ENCODE assay signal across 8 cellular contexts in the genomic region with DNA sequence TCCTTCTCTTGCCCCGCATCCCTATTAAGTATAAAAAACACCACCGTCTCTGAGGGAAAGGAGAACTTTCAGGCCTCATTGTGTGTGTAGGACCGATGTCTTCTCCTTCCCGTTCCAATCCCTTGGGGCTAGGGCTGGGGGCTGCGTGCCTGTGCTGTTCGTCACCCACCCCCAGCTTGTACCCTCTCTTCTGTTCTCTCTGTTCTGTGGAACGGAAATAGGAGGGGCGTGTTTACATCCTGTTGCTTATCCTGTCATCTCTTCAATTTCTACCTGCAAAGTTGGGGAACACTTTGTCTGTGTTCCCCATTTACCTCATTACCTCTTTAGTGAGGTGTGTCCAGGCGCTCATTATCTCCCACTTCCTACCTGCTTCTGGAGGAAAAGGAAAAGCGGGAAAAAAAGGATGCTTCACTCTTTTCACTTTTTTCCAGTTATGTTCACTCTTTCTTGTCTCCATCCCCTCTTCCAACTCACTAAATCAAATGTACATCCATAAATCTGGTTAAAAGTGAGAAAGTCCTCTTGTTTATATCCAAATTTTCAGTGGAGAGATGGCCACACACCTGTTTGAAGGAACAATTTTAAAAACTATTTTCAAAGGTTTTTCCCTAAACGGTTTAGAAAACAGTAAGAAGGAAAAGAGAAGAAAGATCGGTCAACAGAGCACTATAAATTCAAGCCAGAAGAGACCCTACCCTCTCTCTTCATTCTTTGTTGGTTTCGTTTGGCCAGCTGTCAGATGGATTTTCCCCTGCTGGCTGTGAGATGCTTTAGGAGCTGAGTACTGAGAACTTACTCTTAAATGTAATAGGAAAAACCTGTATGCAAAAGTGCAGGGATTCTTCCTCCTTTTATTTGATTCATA. TPM values are rescaled to one million over a fixed set of nuclear protein-coding genes. Genes with fewer than 3 reads are reported as not detected.
A peak's percentile ranks its signal among the peaks of the same experiment; 100 is the strongest.
DNase-seq lines count a peak whose midpoint lies in the region; ATAC-seq, FAIRE-seq and TF ChIP-seq lines count a peak whose summit lies in the region.

No MANE protein-coding gene starts in this region.

- no peaks in the 10 kb centered on the region for H3K9me3 Mint-ChIP-seq in activated CD4-positive, alpha-beta T cell treated with anti-CD3 and anti-CD28 coated beads, Interleukin-2, amount 10 ng/mL, durations not matched to agents 7 days and 5 days
- H3K9me3 Mint-ChIP-seq in naive B cell = no peaks in the 10 kb centered on the region

- H3K18ac ChIP-seq in H1 (ENCODE audit: extremely low read depth, low read length) = peak overlapping the region; percentile 56

- H4K91ac ChIP-seq in H1 (replicated peaks; ENCODE audit: insufficient read length, low read length) = peak overlapping the region; percentile 2

- H2BK120ac ChIP-seq in H1 (replicated peaks; ENCODE audit: low read depth, low read length) = no peak overlapping the region

- H3K4ac ChIP-seq in H1 (replicated peaks; ENCODE audit: insufficient read length, low read depth, low read length) = peak overlapping the region; percentile 3

- peaks cover 0 to 2% of the 10 kb centered on the region in 2 experiments for H4K20me1 ChIP-seq in H1 (replicated peaks in 1 of 2; ENCODE audit: control insufficient read depth in 1 of 2, insufficient read depth in 2 of 2, low read length in 2 of 2)

- no peak overlapping the region for H3K56ac ChIP-seq in H1 (replicated peaks; ENCODE audit: insufficient read length, low read depth, low read length)

- H3K4me1 ChIP-seq in H1 (replicated peaks in 1 of 4; ENCODE audit: control insufficient read depth in 3 of 4, insufficient read depth in 4 of 4, low read length in 3 of 4) (peaks cover 2 to 8% (median 6%) of the 10 kb centered on the region in 4 experiments; a peak in 4 of 7 replicates), urinary bladder (ENCODE audit: insufficient read depth) (peaks cover 5% of the 10 kb centered on the region)

- peak overlapping the region in 3 of 4 experiments; percentile 62 to 85 (median 65); a peak in 5 of 7 replicates for H3K9ac ChIP-seq in H1 (replicated peaks in 1 of 4; ENCODE audit: extremely low read depth in 1 of 4, low read depth in 3 of 4, low read length in 3 of 4)

- no peak for TF ChIP-seq EP300 in H1 (IDR thresholded peaks at IDR 0.05; ENCODE audit: borderline replicate concordance in 1 of 2, low read depth in 2 of 2, low read length in 2 of 2)

- peaks cover 60% of the 10 kb centered on the region for H3K4me1 Mint-ChIP-seq in activated CD4-positive, alpha-beta T cell treated with anti-CD3 and anti-CD28 coated beads, Interleukin-2, amount 10 ng/mL, durations not matched to agents 7 days and 5 days
- H3K4me1 Mint-ChIP-seq in naive B cell = peaks cover 60 to 69% (median 69%) of the 10 kb centered on the region in 3 donors

- peak overlapping the region; percentile 83 for H2BK15ac ChIP-seq in H1 (ENCODE audit: low read length)

- H3K27ac Mint-ChIP-seq in activated CD4-positive, alpha-beta T cell treated with anti-CD3 and anti-CD28 coated beads, Interleukin-2, amount 10 ng/mL, durations not matched to agents 7 days and 5 days = peak overlapping the region; percentile 99
- peak overlapping the region; percentile 94 to 99 (median 98) for H3K27ac Mint-ChIP-seq in naive B cell

- H3K9me3 ChIP-seq in H1 (ENCODE audit: insufficient read depth in 2 of 2, low read depth in 1 of 2, low read length in 1 of 2) = no peaks in the 10 kb centered on the region

- H4K8ac ChIP-seq in H1 (ENCODE audit: extremely low read depth, insufficient read depth, low read length) = 0 out of 2 replicates have a peak overlapping the region, but pooled peaks have one; percentile 54

- CTCF ChIA-PET in activated CD4-positive, alpha-beta T cell treated with anti-CD3 and anti-CD28 coated beads, Interleukin-2, amount 10 ng/mL, durations not matched to agents 7 days and 5 days (lab: Charles Lee) = interaction anchor here (0.6 to 13.2 kb wide), 6 partner anchors 9 to 43 kb away, joined by 3 to 154 read pairs (median 4); no protein-coding TSS in a partner anchor
- CTCF ChIA-PET in H1 (lab: Charles Lee; ENCODE audit: partially characterized antibody) = interaction anchor here (0.6 to 12.6 kb wide), 8 partner anchors 10 to 39 kb away, joined by 3 to 93 read pairs (median 6); no protein-coding TSS in a partner anchor

- DNase-seq in MV-4-11 (lab: John Stamatoyannopoulos, UW) (peak; percentile 45), H1 (ENCODE audit: low read depth in 1 of 2, low spot score in 2 of 2) (no peak), naive B cell (peak; percentile 80), HuH-7.5 (ENCODE audit: low spot score) (no peak)
- peak; percentile 78 for DNase-seq in activated CD4-positive, alpha-beta T cell treated with anti-CD3 and anti-CD28 coated beads, Interleukin-2, amount 10 ng/mL, durations not matched to agents 7 days and 5 days

- H4K5ac ChIP-seq in H1 (ENCODE audit: insufficient read length, low read depth, low read length) = peak overlapping the region; percentile 28

- H3K79me1 ChIP-seq in H1 (ENCODE audit: low read depth, low read length) = peaks cover 6% of the 10 kb centered on the region; the same call in 1 of the 2 replicates

- H2BK20ac ChIP-seq in H1 (ENCODE audit: low read length) = peak overlapping the region; percentile 91

- peak overlapping the region; percentile 98 for H2BK12ac ChIP-seq in H1 (ENCODE audit: low read depth, low read length)

- no peaks in the 10 kb centered on the region for H3K27me3 ChIP-seq in H1 (replicated peaks in 1 of 4; ENCODE audit: control insufficient read depth in 3 of 4, extremely low read depth in 1 of 4, insufficient read depth in 3 of 4, low read length in 3 of 4)

- peak overlapping the region; percentile 92 for H3K27ac ChIP-seq in C4-2B
- H3K27ac ChIP-seq in H1 (ENCODE audit: low read depth, low read length) = peak overlapping the region; percentile 59; the same call in 1 of the 2 replicates
- peak overlapping the region; percentile 90 for H3K27ac ChIP-seq in urinary bladder (ENCODE audit: low read depth)

- H3K4me3 ChIP-seq in H1 (ENCODE audit: extremely low read depth in 1 of 4, insufficient read depth in 2 of 4, low read depth in 3 of 4, low read length in 4 of 4) (peak overlapping the region; percentile 75 to 96 (median 92)), urinary bladder (ENCODE audit: low read depth, low read length) (peak overlapping the region; percentile 63)

- no peak overlapping the region for H3K23ac ChIP-seq in H1 (ENCODE audit: insufficient read length)

- no peak for TF ChIP-seq POLR2A in H1 (IDR thresholded peaks at IDR 0.05; ENCODE audit: control extremely low read depth in 1 of 2, low read depth in 2 of 2, low read length in 2 of 2)

- H2AFZ ChIP-seq in H1 (ENCODE audit: low read length) = peak overlapping the region; percentile 37; the same call in 1 of the 2 replicates

- H2BK5ac ChIP-seq in H1 (ENCODE audit: low read depth, low read length) = peak overlapping the region; percentile 10; the same call in 1 of the 2 replicates

- TF ChIP-seq RAD21 in H1 (IDR thresholded peaks at IDR 0.05 in 1 of 2, conservative IDR thresholded peaks at IDR 0.05 in 1 of 2; ENCODE audit: low read depth in 2 of 2, low read length in 2 of 2) = no peak

- peaks cover 9% of the 10 kb centered on the region for H3K23me2 ChIP-seq in H1 (ENCODE audit: low read depth, low read length)

- no peaks in the 10 kb centered on the region for H3K27me3 Mint-ChIP-seq in activated CD4-positive, alpha-beta T cell treated with anti-CD3 and anti-CD28 coated beads, Interleukin-2, amount 10 ng/mL, durations not matched to agents 7 days and 5 days
- H3K27me3 Mint-ChIP-seq in naive B cell = no peaks in the 10 kb centered on the region

- no peak for TF ChIP-seq CTCF in C4-2B (conservative IDR thresholded peaks at IDR 0.05)
- TF ChIP-seq CTCF in H1 (IDR thresholded peaks at IDR 0.05; ENCODE audit: control extremely low read depth in 1 of 3, insufficient read depth in 1 of 3, low read depth in 1 of 3, low read length in 3 of 3) = no peak

- peak; percentile 42 for ATAC-seq in GM19397 (IDR thresholded peaks at IDR 0.05; ENCODE audit: unreplicated experiment)
- peak; percentile 48 to 51 for ATAC-seq in naive B cell (ENCODE audit: low read depth in 2 of 2)

- no peak overlapping the region for H3K14ac ChIP-seq in H1 (ENCODE audit: insufficient read length)

- 42% methylated on average over 13 of the region's 13 CpGs; no CpG with 5 or more reads in 1 of the 2 experiments for WGBS in H1 (ENCODE audit: extremely low coverage in 1 of 2, insufficient coverage in 1 of 2, insufficient read length in 1 of 2, insufficient replicate concordance in 2 of 2, low coverage in 1 of 2, low lambda C conversion rate in 2 of 2, missing lambda C conversion rate in 1 of 2), 2 experiments
- 12% methylated on average over 13 of the region's 13 CpGs for WGBS in urinary bladder

- FAIRE-seq in H1 (lab: Jason Lieb, UNC) = no peak

- peaks cover 17 to 31% (median 25%) of the 10 kb centered on the region in 4 experiments for H3K36me3 ChIP-seq in H1 (ENCODE audit: control insufficient read depth in 2 of 4, insufficient read depth in 4 of 4, low read length in 3 of 4)
- H3K36me3 ChIP-seq in urinary bladder (ENCODE audit: insufficient read depth) = peaks cover 14% of the 10 kb centered on the region

- peaks cover 44% of the 10 kb centered on the region for H3K36me3 Mint-ChIP-seq in activated CD4-positive, alpha-beta T cell treated with anti-CD3 and anti-CD28 coated beads, Interleukin-2, amount 10 ng/mL, durations not matched to agents 7 days and 5 days (ENCODE audit: low read depth)
- H3K36me3 Mint-ChIP-seq in naive B cell = peaks cover 41 to 43% of the 10 kb centered on the region in 2 donors

- peaks cover 4 to 27% of the 10 kb centered on the region in 2 experiments; a peak in 3 of 4 replicates for H3K79me2 ChIP-seq in H1 (ENCODE audit: control insufficient read depth in 1 of 2, insufficient read depth in 2 of 2, low read length in 2 of 2)

- POLR2A ChIA-PET in activated CD4-positive, alpha-beta T cell treated with anti-CD3 and anti-CD28 coated beads, Interleukin-2, amount 10 ng/mL, durations not matched to agents 7 days and 5 days (lab: Charles Lee) = interaction anchor here (0.7 to 3.0 kb wide), 2 partner anchors 18 to 70 kb away, joined by 3 to 22 read pairs; partner anchors contain the start of gene RBM8A
- POLR2A ChIA-PET in H1 (lab: Charles Lee; ENCODE audit: partially characterized antibody) = interaction anchor here (0.8 to 13.4 kb wide), 15 partner anchors 8 to 138 kb away, joined by 3 to 218 read pairs (median 4); partner anchors contain the start of genes LIX1L, PEX11B, PIAS3 and RBM8A

- H2AK5ac ChIP-seq in H1 (ENCODE audit: low read depth, low read length) = peak overlapping the region; percentile 6; the same call in 1 of the 2 replicates

- peak overlapping the region; percentile 83 to 96 for H3K4me2 ChIP-seq in H1 (ENCODE audit: insufficient read depth in 1 of 2, low read depth in 2 of 2, low read length in 2 of 2)

- H3K4me3 Mint-ChIP-seq in activated CD4-positive, alpha-beta T cell treated with anti-CD3 and anti-CD28 coated beads, Interleukin-2, amount 10 ng/mL, durations not matched to agents 7 days and 5 days = peak overlapping the region; percentile 94
- peak overlapping the region; percentile 87 to 100 (median 98) for H3K4me3 Mint-ChIP-seq in naive B cell

RNA-seq across cellular contexts. Expression of gene TXNIP, which starts 1.0 kb away (rescaled TPM):
- 100 to 1,000 TPM; 240 to 262 TPM for total RNA-seq in activated CD4-positive, alpha-beta T cell treated with anti-CD3 and anti-CD28 coated beads, Interleukin-2, amount 10 ng/mL, durations not matched to agents 7 days and 5 days
- total RNA-seq in H1 (2021; fragmentation: NEBNext Ultra II Directional; extraction: Animal tissue kit (Norgen Biotek cat#: 25700)) = 10.3 and 12.3 TPM in 2 replicates
- polyA plus RNA-seq in H1 (2011; rRNA removed) (33.4 and 56.8 TPM in 2 replicates), naive B cell (ENCODE audit: low read depth in 6 of 6) (1,000 to 10,000 TPM; 2,524 to 6,933 (median 5,735) TPM), urinary bladder (1,029 TPM)
- 50.4 TPM for polyA plus RNA-seq in H1 (2011; cell fraction: cytosol; rRNA removed)
- polyA plus RNA-seq in H1 (2011; cell fraction: nucleus; rRNA removed) = 73.4 TPM
- 14.6 to 27.3 TPM (median 22.1 TPM) in 4 replicates for polyA plus RNA-seq in H1 (2012, experiment 1 of 2)
- polyA plus RNA-seq in H1 (2012, experiment 2 of 2) = 4.6 TPM
- polyA plus RNA-seq in H1 (2013, experiment 1 of 2) = 9.4 TPM
- 8.5 TPM for polyA plus RNA-seq in H1 (2013, experiment 2 of 2)
- polyA minus RNA-seq in H1 (2011; rRNA and poly(A)+ RNA removed) = 91.1 and 129 TPM in 2 replicates
- 56.7 TPM for polyA minus RNA-seq in H1 (2011; cell fraction: cytosol; rRNA and poly(A)+ RNA removed)
- polyA minus RNA-seq in H1 (2011; cell fraction: nucleus; rRNA and poly(A)+ RNA removed) = 171 TPM
- 920 TPM for total RNA-seq in urinary bladder

RNA-seq across cellular contexts. Expression of gene HJV, which starts 24.1 kb away (rescaled TPM):
- total RNA-seq in activated CD4-positive, alpha-beta T cell treated with anti-CD3 and anti-CD28 coated beads, Interleukin-2, amount 10 ng/mL, durations not matched to agents 7 days and 5 days = not detected
- 0.32 and 0.46 TPM in 2 replicates for total RNA-seq in H1 (2021; fragmentation: NEBNext Ultra II Directional; extraction: Animal tissue kit (Norgen Biotek cat#: 25700))
- polyA plus RNA-seq in H1 (2011; rRNA removed) (0.42 and 0.70 TPM in 2 replicates), naive B cell (ENCODE audit: low read depth in 6 of 6) (not detected), urinary bladder (0.11 TPM)
- 0.58 TPM for polyA plus RNA-seq in H1 (2011; cell fraction: cytosol; rRNA removed)
- polyA plus RNA-seq in H1 (2011; cell fraction: nucleus; rRNA removed) = 0.37 TPM
- 0.15 to 0.51 TPM (median 0.34 TPM) in 4 replicates for polyA plus RNA-seq in H1 (2012, experiment 1 of 2)
- polyA plus RNA-seq in H1 (2012, experiment 2 of 2) = 0.14 TPM
- 0.20 TPM for polyA plus RNA-seq in H1 (2013, experiment 1 of 2)
- 0.18 TPM for polyA plus RNA-seq in H1 (2013, experiment 2 of 2)
- 0.47 and 0.63 TPM in 2 replicates for polyA minus RNA-seq in H1 (2011; rRNA and poly(A)+ RNA removed)
- not detected for polyA minus RNA-seq in H1 (2011; cell fraction: cytosol; rRNA and poly(A)+ RNA removed)
- polyA minus RNA-seq in H1 (2011; cell fraction: nucleus; rRNA and poly(A)+ RNA removed) = not detected
- 9.4 TPM for total RNA-seq in urinary bladder

RNA-seq across cellular contexts. Expression of gene POLR3GL, which starts 32.9 kb away (rescaled TPM):
- total RNA-seq in activated CD4-positive, alpha-beta T cell treated with anti-CD3 and anti-CD28 coated beads, Interleukin-2, amount 10 ng/mL, durations not matched to agents 7 days and 5 days = 10 to 100 TPM; 27.3 to 29.2 TPM
- total RNA-seq in H1 (2021; fragmentation: NEBNext Ultra II Directional; extraction: Animal tissue kit (Norgen Biotek cat#: 25700)) = 2.3 and 3.1 TPM in 2 replicates
- 3.5 and 3.9 TPM in 2 replicates for polyA plus RNA-seq in H1 (2011; rRNA removed)
- 5.2 TPM for polyA plus RNA-seq in H1 (2011; cell fraction: cytosol; rRNA removed)
- 3.2 TPM for polyA plus RNA-seq in H1 (2011; cell fraction: nucleus; rRNA removed)
- polyA plus RNA-seq in H1 (2012, experiment 1 of 2) = 4.7 to 7.1 TPM (median 5.3 TPM) in 4 replicates
- 1.7 TPM for polyA plus RNA-seq in H1 (2012, experiment 2 of 2)
- polyA plus RNA-seq in H1 (2013, experiment 1 of 2) = 4.5 TPM
- 4.8 TPM for polyA plus RNA-seq in H1 (2013, experiment 2 of 2)
- polyA minus RNA-seq in H1 (2011; rRNA and poly(A)+ RNA removed) = 1.5 and 1.6 TPM in 2 replicates
- polyA minus RNA-seq in H1 (2011; cell fraction: cytosol; rRNA and poly(A)+ RNA removed) = 1.5 TPM
- polyA minus RNA-seq in H1 (2011; cell fraction: nucleus; rRNA and poly(A)+ RNA removed) = 2.0 TPM
- 100 to 1,000 TPM in 1 of 6 donors, 10 to 100 TPM in 5; 79.5 to 202 (median 91.7) TPM for polyA plus RNA-seq in naive B cell (ENCODE audit: low read depth in 6 of 6)
- 16.5 TPM for total RNA-seq in urinary bladder
- polyA plus RNA-seq in urinary bladder = 46.6 TPM

RNA-seq across cellular contexts. Expression of gene ANKRD34A, which starts 33.0 kb away (rescaled TPM):
- 1 to 10 TPM; 2.0 to 2.2 TPM for total RNA-seq in activated CD4-positive, alpha-beta T cell treated with anti-CD3 and anti-CD28 coated beads, Interleukin-2, amount 10 ng/mL, durations not matched to agents 7 days and 5 days
- total RNA-seq in H1 (2021; fragmentation: NEBNext Ultra II Directional; extraction: Animal tissue kit (Norgen Biotek cat#: 25700)) = 0.20 and 0.46 TPM in 2 replicates
- polyA plus RNA-seq in H1 (2011; rRNA removed) (0.15 and 0.19 TPM in 2 replicates), naive B cell (ENCODE audit: low read depth in 6 of 6) (under 1 TPM in 2 of 6 donors, not detected in 4; 0.15 to 0.27 TPM), urinary bladder (1.4 TPM)
- 0.10 TPM for polyA plus RNA-seq in H1 (2011; cell fraction: cytosol; rRNA removed)
- polyA plus RNA-seq in H1 (2011; cell fraction: nucleus; rRNA removed) = 0.33 TPM
- polyA plus RNA-seq in H1 (2012, experiment 1 of 2) = 0.18 to 0.33 TPM (median 0.26 TPM) in 4 replicates
- polyA plus RNA-seq in H1 (2012, experiment 2 of 2) = 0.22 TPM
- 0.08 TPM for polyA plus RNA-seq in H1 (2013, experiment 1 of 2)
- polyA plus RNA-seq in H1 (2013, experiment 2 of 2) = 0.13 TPM
- polyA minus RNA-seq in H1 (2011; rRNA and poly(A)+ RNA removed) = 0.07 and 0.47 TPM in 2 replicates
- not detected for polyA minus RNA-seq in H1 (2011; cell fraction: cytosol; rRNA and poly(A)+ RNA removed)
- polyA minus RNA-seq in H1 (2011; cell fraction: nucleus; rRNA and poly(A)+ RNA removed) = 0.70 TPM
- 0.21 TPM for total RNA-seq in urinary bladder

RNA-seq across cellular contexts. Expression of gene LIX1L, which starts 39.6 kb away (rescaled TPM):
- 10 to 100 TPM; 49.5 to 57.5 TPM for total RNA-seq in activated CD4-positive, alpha-beta T cell treated with anti-CD3 and anti-CD28 coated beads, Interleukin-2, amount 10 ng/mL, durations not matched to agents 7 days and 5 days
- 2.9 and 3.0 TPM in 2 replicates for total RNA-seq in H1 (2021; fragmentation: NEBNext Ultra II Directional; extraction: Animal tissue kit (Norgen Biotek cat#: 25700))
- polyA plus RNA-seq in H1 (2011; rRNA removed) (3.7 and 3.8 TPM in 2 replicates), naive B cell (ENCODE audit: low read depth in 6 of 6) (10 to 100 TPM; 10.6 to 14.2 (median 12.7) TPM), urinary bladder (25.6 TPM)
- 2.9 TPM for polyA plus RNA-seq in H1 (2011; cell fraction: cytosol; rRNA removed)
- polyA plus RNA-seq in H1 (2011; cell fraction: nucleus; rRNA removed) = 0.67 TPM
- polyA plus RNA-seq in H1 (2012, experiment 1 of 2) = 1.1 to 2.2 TPM (median 1.2 TPM) in 4 replicates
- 1.7 TPM for polyA plus RNA-seq in H1 (2012, experiment 2 of 2)
- polyA plus RNA-seq in H1 (2013, experiment 1 of 2) = 1.9 TPM
- 2.0 TPM for polyA plus RNA-seq in H1 (2013, experiment 2 of 2)
- 2.7 TPM in 2 replicates for polyA minus RNA-seq in H1 (2011; rRNA and poly(A)+ RNA removed)
- polyA minus RNA-seq in H1 (2011; cell fraction: cytosol; rRNA and poly(A)+ RNA removed) = 1.7 TPM
- polyA minus RNA-seq in H1 (2011; cell fraction: nucleus; rRNA and poly(A)+ RNA removed) = 1.3 TPM
- total RNA-seq in urinary bladder = 29.6 TPM

Comparison
In these comparisons a context has a peak if more than half of its experiments do, and no peak if none do; other contexts are left out.
1. DNase-seq: peak in MV-4-11 (single experiment), activated CD4-positive, alpha-beta T cell treated with anti-CD3 and anti-CD28 coated beads, Interleukin-2, amount 10 ng/mL, durations not matched to agents 7 days and 5 days (single experiment) and naive B cell (single experiment); none in H1 (0 of 2) and HuH-7.5 (single experiment).
2. RNA of gene TXNIP, which starts 1.0 kb away (total RNA-seq): 920 TPM in urinary bladder (single experiment) and 240 to 262 TPM in activated CD4-positive, alpha-beta T cell treated with anti-CD3 and anti-CD28 coated beads, Interleukin-2, amount 10 ng/mL, durations not matched to agents 7 days and 5 days; 10.3 to 12.3 TPM in H1; every median in the first group is over 10 times any median in the second.
3. Peak in every context shown above with its lines, with median percentiles within 50 percentile points of each other: H3K27ac ChIP-seq.